ENCODE assay signal across 1 cellular context in genomic region chr4:102826890-102827673, GRCh38.
A peak's percentile ranks its signal among the peaks of the same experiment; 100 is the strongest.
TF ChIP-seq lines count a peak whose summit lies in the region.

Gene UBE2D3 (minus strand): TSS chr4:102827551. CDS start chr4:102826508, 1,043 bp downstream.

TF ChIP-seq in HepG2, 621 proteins besides CTCF, POLR2A, EP300 and RAD21 (continued from another document and continues in another):
- TF ChIP-seq PATZ1 (CRISPR knock-in tag; IDR thresholded peaks at IDR 0.05) (peak; percentile 75), POGZ (CRISPR knock-in tag; IDR thresholded peaks at IDR 0.05) (peak; percentile 55; the same call in 1 of the 2 replicates), TCF12 (IDR thresholded peaks at IDR 0.05) (no peak), TCF12 (CRISPR knock-in tag; IDR thresholded peaks at IDR 0.05) (0 out of 2 replicates have a peak, but pooled peaks have one; percentile 19), ARID5B (CRISPR knock-in tag; IDR thresholded peaks at IDR 0.05) (no peak; the same call in 1 of the 2 replicates), ZNF816 (CRISPR knock-in tag; IDR thresholded peaks at IDR 0.05; ENCODE audit: borderline replicate concordance) (peak; percentile 16; the same call in 1 of the 2 replicates), XRCC5 (optimal IDR thresholded peaks at IDR 0.05; ENCODE audit: low read length) (peak; percentile 36), HES4 (CRISPR knock-in tag; IDR thresholded peaks at IDR 0.05; ENCODE audit: borderline replicate concordance) (peak; percentile 65; the same call in 1 of the 2 replicates), MED8 (CRISPR knock-in tag; IDR thresholded peaks at IDR 0.05; ENCODE audit: insufficient replicate concordance) (peak; percentile 29), MAFK (conservative IDR thresholded peaks at IDR 0.05 in 1 of 2, IDR thresholded peaks at IDR 0.05 in 1 of 2; ENCODE audit: low read length in 2 of 2) (no peak), NCOR1 (IDR thresholded peaks at IDR 0.05; ENCODE audit: borderline replicate concordance, low read length) (0 out of 2 replicates have a peak, but pooled peaks have one; percentile 15), NR2F1 (CRISPR knock-in tag; IDR thresholded peaks at IDR 0.05) (0 out of 4 replicates have a peak, but pooled peaks of 1 of the 2 experiments have one; percentile 29), SUZ12 (IDR thresholded peaks at IDR 0.05; ENCODE audit: low read depth, low read length) (no peak), ZHX1 (CRISPR knock-in tag; IDR thresholded peaks at IDR 0.05; ENCODE audit: low read depth) (peak; percentile 55), ATF1 (CRISPR knock-in tag; IDR thresholded peaks at IDR 0.05) (peak; percentile 49; the same call in 1 of the 2 replicates), ZBTB33 (CRISPR knock-in tag; IDR thresholded peaks at IDR 0.05) (peak; percentile 22; the same call in 1 of the 2 replicates), REST (IDR thresholded peaks at IDR 0.05; ENCODE audit: borderline replicate concordance in 1 of 2, low read depth in 1 of 2, low read length in 2 of 2) (peak in 1 of 2 experiments; percentile 37; a peak in 1 of 4 replicates), ELK4 (CRISPR knock-in tag; IDR thresholded peaks at IDR 0.05; ENCODE audit: borderline replicate concordance) (0 out of 2 replicates have a peak, but pooled peaks have one; percentile 11), TIGD3 (CRISPR knock-in tag; IDR thresholded peaks at IDR 0.05; ENCODE audit: borderline replicate concordance) (peak; percentile 58; the same call in 1 of the 2 replicates), TMF1 (CRISPR knock-in tag; IDR thresholded peaks at IDR 0.05; ENCODE audit: low read depth) (0 out of 2 replicates have a peak, but pooled peaks have one; percentile 59), AFF4 (CRISPR knock-in tag; IDR thresholded peaks at IDR 0.05) (peak; percentile 70), TFAP4 (IDR thresholded peaks at IDR 0.05; ENCODE audit: borderline replicate concordance, low read depth) (peak; percentile 79; the same call in 1 of the 2 replicates), ZBTB42 (CRISPR knock-in tag; IDR thresholded peaks at IDR 0.05) (no peak), ATF7 (IDR thresholded peaks at IDR 0.05) (no peak), ATF7 (CRISPR knock-in tag; IDR thresholded peaks at IDR 0.05) (peak; percentile 67; the same call in 1 of the 2 replicates), ZNF441 (CRISPR knock-in tag; IDR thresholded peaks at IDR 0.05; ENCODE audit: borderline replicate concordance) (peak; percentile 22; the same call in 1 of the 2 replicates), ZNF121 (CRISPR knock-in tag; IDR thresholded peaks at IDR 0.05) (peak; percentile 56; the same call in 1 of the 2 replicates), KDM5A (IDR thresholded peaks at IDR 0.05; ENCODE audit: borderline replicate concordance, low read length) (peak; percentile 35; the same call in 1 of the 2 replicates), ZNF564 (CRISPR knock-in tag; IDR thresholded peaks at IDR 0.05) (peak; percentile 66; the same call in 1 of the 2 replicates), ZFP36L1 (CRISPR knock-in tag; IDR thresholded peaks at IDR 0.05) (no peak), RBFOX2 (IDR thresholded peaks at IDR 0.05; ENCODE audit: low read depth, low read length) (peak; percentile 98)
